ENCODE assay signal across 10 cellular contexts in the genomic region with DNA sequence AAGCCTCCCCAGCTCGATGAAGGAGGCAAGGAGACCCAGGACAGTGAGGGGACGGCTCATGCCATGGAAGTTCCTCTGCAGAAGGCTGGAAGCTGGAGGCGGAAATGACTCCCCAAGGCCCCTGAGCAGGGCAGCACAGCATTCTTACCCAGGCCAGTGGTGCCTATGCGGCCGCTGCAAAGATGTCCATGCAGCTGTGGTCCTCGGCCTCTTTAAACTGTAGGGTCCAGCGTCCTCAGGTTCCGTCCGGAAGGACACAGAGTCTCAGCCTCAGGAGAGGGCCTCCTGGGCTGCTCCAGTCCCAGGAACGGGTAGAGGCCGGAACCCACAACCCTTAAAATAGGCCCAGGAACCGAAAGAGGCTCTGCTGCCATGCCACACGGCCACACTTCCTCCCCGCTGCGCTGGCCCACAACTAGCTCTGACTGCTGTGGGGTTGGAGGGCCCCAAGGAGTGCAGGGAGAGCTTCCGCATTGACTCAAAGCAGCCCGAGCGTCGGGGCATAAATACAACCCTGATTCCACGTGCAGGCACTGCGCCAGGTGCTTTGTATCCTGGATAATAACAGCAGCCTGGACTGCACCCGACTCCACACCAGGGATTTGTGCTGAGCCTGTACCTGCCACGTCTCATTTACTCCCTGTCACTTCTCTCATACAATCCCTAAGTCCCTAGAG. TPM values are rescaled to one million over a fixed set of nuclear protein-coding genes. Genes with fewer than 3 reads are reported as not detected.
A peak's percentile ranks its signal among the peaks of the same experiment; 100 is the strongest.
DNase-seq lines count a peak whose midpoint lies in the region; ATAC-seq, FAIRE-seq and TF ChIP-seq lines count a peak whose summit lies in the region.
"Had no signal": no experiment of that assay in that cellular context is flagged by ENCODE, and none has a peak within 500 bp of the region (broad histone marks: within the 10 kb centered on the region; RNA-seq: fewer than 3 reads in every experiment).

No MANE protein-coding gene starts in this region.

- no peak overlapping the region for H3K4me3 Mint-ChIP-seq in Caco-2 (ENCODE audit: unreplicated experiment)
- H3K4me3 Mint-ChIP-seq: neural crest cell had no signal

- BruUV-seq in Caco-2 (replicated peaks; lab: Mats Ljungman, UMichigan), result no TSS peak

- no peaks in the 10 kb centered on the region for H3K9me3 ChIP-seq in Caco-2

- no peak for FAIRE-seq in frontal cortex (lab: Jason Lieb, UNC)

- H3K27me3 ChIP-seq in Caco-2 (replicated peaks; ENCODE audit: control insufficient read depth, insufficient read depth, low read length), result no peaks in the 10 kb centered on the region

- POLR2A ChIA-PET in Caco-2 (lab: Charles Lee), result no interaction called here

- H3K4me1 ChIP-seq in Caco-2, result peaks cover 9% of the 10 kb centered on the region; the same call in 1 of the 2 replicates

- ATAC-seq in GM19463 (IDR thresholded peaks at IDR 0.05; ENCODE audit: unreplicated experiment) (peak; percentile 82), HG03565 (IDR thresholded peaks at IDR 0.05; ENCODE audit: unreplicated experiment) (peak; percentile 68)

- DNase-seq in GM10266 (ENCODE audit: extremely low spot score) (peak; percentile 67), islet precursor cell (no peak), frontal cortex (ENCODE audit: low spot score in 2 of 2) (no peak), NCI-H2227 treated with DMSO at 0.1 percent for 48 hours (lab: John Stamatoyannopoulos, UW) (no peak), Caco-2 (no peak)

- no peaks in the 10 kb centered on the region for H3K4me1 Mint-ChIP-seq in Caco-2 (ENCODE audit: low read depth, unreplicated experiment)

- CTCF ChIA-PET in Caco-2 (lab: Charles Lee), result no interaction called here

- no peak overlapping the region for H3K4me3 ChIP-seq in Caco-2 (ENCODE audit: low read depth, low read length)

- H3K27ac Mint-ChIP-seq in Caco-2 (ENCODE audit: unreplicated experiment), result no peak overlapping the region

- no peaks in the 10 kb centered on the region for H3K27me3 Mint-ChIP-seq in Caco-2 (ENCODE audit: insufficient read depth, unreplicated experiment)

- no peak for TF ChIP-seq CTCF in GM10266 (IDR thresholded peaks at IDR 0.05; ENCODE audit: control insufficient read depth, insufficient read depth, low read depth, missing control alignments)
- TF ChIP-seq CTCF in Caco-2 (IDR thresholded peaks at IDR 0.05; ENCODE audit: insufficient read depth in 1 of 2, low read depth in 1 of 2, low read length in 1 of 2, severe bottlenecking in 1 of 2, unreplicated experiment in 1 of 2), result no peak

- no peaks in the 10 kb centered on the region for H3K9me3 Mint-ChIP-seq in Caco-2 (ENCODE audit: unreplicated experiment)
- H3K9me3 Mint-ChIP-seq: neural crest cell had no signal

- intact Hi-C loops in Caco-2 (cut with micrococcal nuclease; ENCODE audit: unreplicated experiment), result no loop called here

- H3K36me3 ChIP-seq in Caco-2 (ENCODE audit: control insufficient read depth, insufficient read depth, low read length), result no peaks in the 10 kb centered on the region

- H3K36me3 Mint-ChIP-seq in Caco-2 (ENCODE audit: insufficient read depth, unreplicated experiment), result no peaks in the 10 kb centered on the region

- peak overlapping the region; percentile 10 for H3K27ac ChIP-seq in cingulate gyrus (ENCODE audit: low read depth, low read length)

RNA-seq across cellular contexts. Expression of a gene that starts 5.5 kb away (rescaled TPM):
- total RNA-seq in frontal cortex, result 52.6 TPM
- total RNA-seq in Caco-2 (2022), result 34.7 and 38.8 TPM in 2 replicates

RNA-seq across cellular contexts. Expression of a gene that starts 49.5 kb away (rescaled TPM):
- total RNA-seq in frontal cortex, result not detected
- total RNA-seq in Caco-2 (2022), result 1.9 and 2.0 TPM in 2 replicates
- total RNA-seq: HT1080, neural crest cell had no signal
